Comparison of ENCODE assay signal across 8 cellular contexts in the genomic region with DNA sequence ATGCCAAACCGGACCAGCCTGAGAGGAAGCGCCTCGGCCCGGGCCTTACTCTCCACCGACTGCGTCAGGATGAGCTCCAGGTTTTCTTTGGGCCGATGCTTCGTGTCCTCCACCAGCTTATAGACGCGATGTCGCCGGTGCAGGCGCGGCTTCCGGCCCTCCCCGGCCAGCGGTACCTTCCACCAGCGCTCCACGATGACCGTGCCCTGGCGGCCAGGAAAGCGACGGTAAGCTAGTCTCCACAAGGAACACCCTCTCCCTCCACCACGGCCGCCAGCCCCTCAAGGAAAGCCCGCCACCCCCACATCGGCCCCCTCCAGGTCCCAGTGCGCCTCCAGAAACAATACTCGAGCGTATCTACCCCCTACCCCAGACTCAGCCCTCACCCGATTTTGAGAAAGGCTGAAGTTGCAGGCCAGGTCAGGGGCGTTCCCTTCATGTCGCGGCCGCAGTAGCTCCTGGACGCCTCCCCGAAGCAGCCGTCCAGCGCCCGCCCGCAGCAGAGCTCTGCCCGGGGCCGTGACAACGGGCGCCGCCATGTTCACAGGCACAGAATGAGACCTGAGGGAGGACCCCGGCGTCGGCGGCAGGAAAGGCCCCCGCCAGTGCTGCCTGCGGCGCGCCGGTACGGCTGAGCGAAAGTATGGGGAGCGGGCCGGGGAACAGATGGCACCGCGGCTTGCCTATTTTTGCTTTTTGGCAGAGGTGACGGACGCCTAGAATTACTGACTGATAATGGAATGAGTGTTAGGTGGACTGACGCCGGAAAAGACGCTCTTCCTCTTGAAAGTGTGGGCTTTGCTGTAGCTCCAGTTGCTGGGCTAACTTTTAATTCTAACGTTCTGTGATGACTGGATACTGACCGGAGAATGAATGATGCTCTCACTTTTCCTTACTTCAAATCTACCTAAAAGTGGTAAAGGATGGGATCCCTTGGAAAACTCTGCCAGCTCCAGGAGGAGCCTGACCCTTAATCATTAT. TPM values are rescaled to one million over a fixed set of nuclear protein-coding genes. Genes with fewer than 3 reads are reported as not detected.
DNase-seq lines count a peak whose midpoint lies in the region; ATAC-seq and TF ChIP-seq lines count a peak whose summit lies in the region.

MRPL9 (minus strand) TSS at position 556 of the 981 bp plus-strand sequence; CDS start at position 539, 17 bp downstream.

- intact Hi-C loops in natural killer cell (cut with micrococcal nuclease) = loop anchor here (1.0 kb wide), 1 partner anchor 27 kb away; the partner anchor contains the start of gene TDRKH

- H3K9me3 Mint-ChIP-seq in natural killer cell = no peaks in the 10 kb centered on the region

- no peaks in the 10 kb centered on the region for H3K27me3 Mint-ChIP-seq in natural killer cell (ENCODE audit: low read depth in 2 of 2)

- H3K4me3 Mint-ChIP-seq in natural killer cell = peak within 1 kb of the TSS; percentile 98

- no peak for TF ChIP-seq CTCF in LNCaP clone FGC (IDR thresholded peaks at IDR 0.05; ENCODE audit: control insufficient read depth, extremely low read depth, insufficient read depth)
- no peak for TF ChIP-seq CTCF in fibroblast of pulmonary artery (IDR thresholded peaks at IDR 0.05; ENCODE audit: low read length, missing control alignments)
- no peak for TF ChIP-seq CTCF in natural killer cell (IDR thresholded peaks at IDR 0.05)

- DNase-seq in DMS79 treated with DMSO at 0.1 percent for 48 hours (lab: John Stamatoyannopoulos, UW) (peak; percentile 73), LNCaP clone FGC (ENCODE audit: low read depth) (no peak), SHP77 (lab: John Stamatoyannopoulos, UW) (peak; percentile 85 to 93), fibroblast of pulmonary artery (ENCODE audit: low read depth) (peak; percentile 77), natural killer cell (peak; percentile 84)
- DNase-seq in activated T-helper 9 cell treated with anti-CD3 and anti-CD28 coated beads, Interleukin-2, amount 50 U/mL, for 16 hours (ENCODE audit: low read depth) = peak; percentile 78
- DNase-seq in stimulated activated naive CD4-positive, alpha-beta T cell (lab: John Stamatoyannopoulos, UW) = peak; percentile 66 to 86 (median 74)

- peaks cover 22 to 23% of the 10 kb centered on the region in 2 donors for H3K4me1 Mint-ChIP-seq in natural killer cell

- peak within 1 kb of the TSS; percentile 96 to 99 for H3K27ac Mint-ChIP-seq in natural killer cell

- ATAC-seq in GM21825 (IDR thresholded peaks at IDR 0.05; ENCODE audit: unreplicated experiment) = peak; percentile 96
- ATAC-seq in natural killer cell = peak; percentile 97 to 99 (median 98)

- H3K4me3 ChIP-seq in LNCaP clone FGC (ENCODE audit: low read depth, low read length) (peak within 1 kb of the TSS; percentile 76), fibroblast of pulmonary artery (replicated peaks; ENCODE audit: low read depth, low read length) (peak within 1 kb of the TSS; percentile 82)

- no peaks in the 10 kb centered on the region for H3K36me3 Mint-ChIP-seq in natural killer cell

RNA-seq across cellular contexts. Expression of gene MRPL9, which starts in this region (rescaled TPM):
- 100 to 1,000 TPM in 2 of 3 donors, 10 to 100 TPM in 1; 93.6 to 110 (median 107) TPM for total RNA-seq in natural killer cell
